Comparison of ENCODE assay signal across 17 cellular contexts in the genomic region with DNA sequence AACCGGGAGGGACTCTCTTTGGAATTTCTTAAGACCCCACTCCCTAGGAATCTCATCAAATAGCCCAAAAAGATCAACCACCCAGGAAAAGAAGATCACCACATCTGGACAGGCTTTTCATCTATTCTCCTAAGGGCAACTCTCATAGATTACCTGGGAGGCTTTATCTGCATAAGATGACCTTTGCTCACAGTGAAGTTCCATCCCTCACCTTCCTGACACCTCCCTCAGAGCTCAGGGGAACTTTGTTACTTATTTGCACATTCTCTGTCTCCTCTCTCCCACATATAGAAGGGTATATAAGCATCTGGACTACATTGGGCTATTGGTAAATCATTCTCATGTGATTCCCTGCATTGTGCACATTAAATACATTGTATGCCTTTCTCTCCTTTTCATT.
DNase-seq lines count a peak whose midpoint lies in the region; ATAC-seq and TF ChIP-seq lines count a peak whose summit lies in the region.
"Had no signal": no experiment of that assay in that cellular context is flagged by ENCODE, and none has a peak within 500 bp of the region (broad histone marks: within the 10 kb centered on the region; RNA-seq: fewer than 3 reads in every experiment).

No MANE protein-coding gene starts in this region.

- no peak overlapping the region for H2AFZ ChIP-seq in hepatocyte
- no peak overlapping the region for H2AFZ ChIP-seq in neural progenitor cell (replicated peaks)

- WGBS in hepatocyte (ENCODE audit: low lambda C conversion rate, missing lambda C conversion rate): 30% methylated on average over 1 of the region's 1 CpG

- no peaks in the 10 kb centered on the region for H3K36me3 Mint-ChIP-seq in neural progenitor cell

- no peak overlapping the region for H3K4me3 ChIP-seq in HUES48 (ENCODE audit: low read depth, low read length)
- no peak overlapping the region for H3K4me3 ChIP-seq in hepatocyte
- H3K4me3 ChIP-seq in neural progenitor cell: no peak overlapping the region
- H3K4me3 ChIP-seq: A549 had no signal

- peaks cover 14% of the 10 kb centered on the region for H3K4me1 ChIP-seq in HUES48 (ENCODE audit: control insufficient read depth, insufficient read depth, low read length)
- peaks cover 19% of the 10 kb centered on the region for H3K4me1 ChIP-seq in hepatocyte (ENCODE audit: insufficient read depth)
- H3K4me1 ChIP-seq in neural progenitor cell: peaks cover 33% of the 10 kb centered on the region

- H3K4me3 Mint-ChIP-seq in neural progenitor cell: no peak overlapping the region
- H3K4me3 Mint-ChIP-seq: CD14-positive monocyte; CD8-positive, alpha-beta T cell had no signal

- TF ChIP-seq CTCF in hepatocyte (IDR thresholded peaks at IDR 0.05; ENCODE audit: poor library complexity): no peak
- TF ChIP-seq CTCF in neural progenitor cell (IDR thresholded peaks at IDR 0.05): no peak

- DNase-seq in ELF-1 (ENCODE audit: low read depth, low spot score): peak; percentile 36
- no peak for DNase-seq in hepatocyte (ENCODE audit: low spot score)
- DNase-seq in neural progenitor cell (ENCODE audit: low spot score): no peak
- DNase-seq in GOT3 (lab: John Stamatoyannopoulos, UW): no peak
- DNase-seq: CD8-positive, alpha-beta T cell; COR-L47; DMS153; DMS79 treated with DMSO at 0.1 percent for 48 hours; EL; GDM1; IMR-90 had no signal

- H3F3A ChIP-seq in neural progenitor cell (ENCODE audit: low read depth): no peaks in the 10 kb centered on the region

- H3K36me3 ChIP-seq in HUES48 (ENCODE audit: control insufficient read depth, insufficient read depth, low read length) (no peaks in the 10 kb centered on the region), hepatocyte (replicated peaks; ENCODE audit: insufficient read depth, low read depth) (no peaks in the 10 kb centered on the region), neural progenitor cell (no peaks in the 10 kb centered on the region)

- H3K9ac ChIP-seq in HUES48 (ENCODE audit: low read depth, low read length): no peak overlapping the region
- H3K9ac ChIP-seq in neural progenitor cell: no peak overlapping the region

- no peaks in the 10 kb centered on the region for H3K27me3 Mint-ChIP-seq in neural progenitor cell (ENCODE audit: insufficient read depth, low read depth)

- H3K9me3 ChIP-seq in HUES48 (ENCODE audit: control insufficient read depth, insufficient read depth, low read length): no peaks in the 10 kb centered on the region
- H3K9me3 ChIP-seq in hepatocyte (ENCODE audit: low read depth): no peaks in the 10 kb centered on the region
- H3K9me3 ChIP-seq in neural progenitor cell (ENCODE audit: low read depth): no peaks in the 10 kb centered on the region
- H3K9me3 ChIP-seq: A549 had no signal

- H3K27ac ChIP-seq in HUES48 (ENCODE audit: low read depth, low read length) (peak overlapping the region; percentile 37), hepatocyte (peak overlapping the region; percentile 15), neural progenitor cell (no peak overlapping the region)
- H3K27ac ChIP-seq: A549, HL-60 had no signal

- H3K4me1 Mint-ChIP-seq in neural progenitor cell: no peaks in the 10 kb centered on the region

- H3K9me2 ChIP-seq in hepatocyte (replicated peaks; ENCODE audit: insufficient read depth): no peaks in the 10 kb centered on the region

- H3K79me2 ChIP-seq in hepatocyte: no peaks in the 10 kb centered on the region
- no peaks in the 10 kb centered on the region for H3K79me2 ChIP-seq in neural progenitor cell (ENCODE audit: low read depth)

- no peaks in the 10 kb centered on the region for H3K9me3 Mint-ChIP-seq in neural progenitor cell
- H3K9me3 Mint-ChIP-seq: CD14-positive monocyte; CD8-positive, alpha-beta T cell had no signal

- H3K4me2 ChIP-seq in hepatocyte (peak overlapping the region; percentile 29), neural progenitor cell (peak overlapping the region; percentile 12)
- H3K4me2 ChIP-seq: A549 had no signal

- no peak for ATAC-seq in GM18907 (IDR thresholded peaks at IDR 0.05; ENCODE audit: unreplicated experiment)
- ATAC-seq: A549; CD8-positive, alpha-beta T cell; HCT116 had no signal

- no peak overlapping the region for H3K27ac Mint-ChIP-seq in neural progenitor cell
- H3K27ac Mint-ChIP-seq: CD8-positive, alpha-beta T cell had no signal

- H3K27me3 ChIP-seq in HUES48 (ENCODE audit: control insufficient read depth, insufficient read depth, low read length) (no peaks in the 10 kb centered on the region), hepatocyte (no peaks in the 10 kb centered on the region), neural progenitor cell (no peaks in the 10 kb centered on the region)

- H4K20me1 ChIP-seq in hepatocyte (ENCODE audit: insufficient read depth, poor library complexity, severe bottlenecking): no peaks in the 10 kb centered on the region
- H4K20me1 ChIP-seq in neural progenitor cell (ENCODE audit: low read depth): no peaks in the 10 kb centered on the region
